ENCODE assay signal across 26 cellular contexts in the genomic region with DNA sequence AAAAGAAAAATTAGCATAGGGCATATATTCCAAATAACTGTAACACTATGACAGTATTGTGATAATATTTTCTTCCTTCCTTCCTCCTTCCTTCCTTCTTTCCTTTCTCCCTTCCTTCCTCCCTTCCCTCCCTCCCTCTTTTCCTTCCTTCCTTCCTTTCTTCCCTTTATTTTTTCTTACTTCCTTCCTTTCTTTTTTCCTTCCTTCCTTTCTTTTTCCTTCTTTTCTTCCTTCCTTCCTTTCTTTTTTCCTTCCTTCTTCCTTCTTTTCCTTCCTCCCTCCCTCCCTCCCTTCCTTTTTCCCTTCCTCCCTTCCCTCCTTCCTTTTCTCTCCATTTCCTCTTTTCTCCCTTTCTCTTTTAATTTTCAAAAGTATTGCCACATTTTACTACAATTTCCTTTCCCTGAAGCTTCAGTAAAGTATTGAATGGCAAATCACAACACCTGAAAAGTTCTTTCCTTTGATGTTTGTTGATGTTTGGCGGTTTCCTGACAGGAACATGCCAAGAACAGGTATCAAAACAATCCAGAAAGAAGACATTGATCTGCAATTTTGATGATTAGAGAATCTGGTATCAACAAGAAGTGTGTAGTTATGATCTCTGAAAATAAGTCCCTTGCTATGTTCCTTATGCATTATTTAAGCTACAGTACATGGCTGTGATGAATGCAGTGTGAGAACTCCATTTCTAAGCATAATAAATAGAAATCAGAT.
"Had no signal": no experiment of that assay in that cellular context is flagged by ENCODE, and none has a peak within 500 bp of the region (broad histone marks: within the 10 kb centered on the region; RNA-seq: fewer than 3 reads in every experiment).

No MANE protein-coding gene starts in this region.

- FAIRE-seq: islet of Langerhans, kidney had no signal

- H3K4me1 ChIP-seq: left lung, lower lobe of right lung, right atrium auricular region, right lobe of liver, stomach, testis, thyroid gland, transverse colon, upper lobe of left lung had no signal

- H3K36me3 ChIP-seq: left lung, lower lobe of right lung, ovary, right atrium auricular region, right lobe of liver, stomach, thyroid gland, transverse colon, upper lobe of left lung had no signal

- H3K27ac ChIP-seq: left lung, lower lobe of right lung, ovary, right atrium auricular region, right lobe of liver, stomach, testis, thyroid gland, transverse colon, upper lobe of left lung had no signal

- ATAC-seq: left colon; left lung; lower lobe of right lung; natural killer cell; right lobe of liver; stimulated activated naive B cell treated with anti-CD40 and anti-IgM and Interleukin-4, amounts not matched to agents 10 μg/mL and 1 μg/mL and 100 μg/mL, for 72 hours; stimulated activated naive CD8-positive, alpha-beta T cell treated with anti-CD3 and anti-CD28 coated beads, Interleukin-15, Interleukin-2, amounts not matched to agents 100 U/mL and 50 U/mL, for 24 hours had no signal

- DNase-seq: hypothalamus; immature natural killer cell; kidney; left colon; left lung; lower lobe of right lung; mammary epithelial cell; mesendoderm; naive B cell; natural killer cell; nephron progenitor cell; ovary; right lobe of liver; stimulated activated CD4-positive, alpha-beta T cell treated with anti-CD3 and anti-CD28 coated beads, Interleukin-12 subunit alpha, Interleukin-12 subunit beta, amount 100 ng/mL, for 4 hours; stimulated activated CD4-positive, alpha-beta T cell treated with anti-CD3 and anti-CD28 coated beads, Interleukin-15, amount 100 ng/mL, for 24 hours; stimulated activated CD4-positive, alpha-beta T cell treated with anti-CD3 and anti-CD28 coated beads, Interleukin-2, amount 100 ng/mL, for 24 hours; stimulated activated CD4-positive, alpha-beta T cell treated with anti-CD3 and anti-CD28 coated beads, Interleukin-4, amount 100 ng/mL, for 1 hour; stimulated activated naive B cell treated with anti-CD40 and anti-IgM and Interleukin-4, amounts not matched to agents 10 μg/mL and 1 μg/mL and 100 μg/mL, for 72 hours; stimulated activated naive CD8-positive, alpha-beta T cell treated with anti-CD3 and anti-CD28 coated beads, Interleukin-15, Interleukin-2, amounts not matched to agents 100 U/mL and 50 U/mL, for 24 hours; stomach; testis; thyroid gland; transverse colon; upper lobe of left lung had no signal

- H3K4me3 ChIP-seq: left lung, lower lobe of right lung, ovary, right atrium auricular region, right lobe of liver, stomach, testis, thyroid gland, transverse colon, upper lobe of left lung had no signal

- H3K9me3 ChIP-seq: lower lobe of right lung, ovary, right atrium auricular region, right lobe of liver, testis, thyroid gland, transverse colon, upper lobe of left lung had no signal

- H3K27me3 ChIP-seq: left lung, ovary, right atrium auricular region, right lobe of liver, stomach, testis, thyroid gland, transverse colon, upper lobe of left lung had no signal
